Comparison of ENCODE assay signal across 11 cellular contexts in genomic region chr1:114263343-114263742, GRCh38.
DNase-seq lines count a peak whose midpoint lies in the region; ATAC-seq and TF ChIP-seq lines count a peak whose summit lies in the region.
"Had no signal": no experiment of that assay in that cellular context is flagged by ENCODE, and none has a peak within 500 bp of the region (broad histone marks: within the 10 kb centered on the region; RNA-seq: fewer than 3 reads in every experiment).

No MANE protein-coding gene starts in this region.

- no peak overlapping the region for H3K27ac Mint-ChIP-seq in activated T-cell treated with anti-CD3 and anti-CD28 coated beads, Interleukin-2, amount 50 U/mL, for 72 hours
- H3K27ac Mint-ChIP-seq in GM23338, result no peak overlapping the region
- H3K27ac Mint-ChIP-seq in activated CD4-positive, alpha-beta T cell treated with anti-CD3 and anti-CD28 coated beads, Interleukin-2, amount 10 ng/mL, durations not matched to agents 24 days and 14 days, result no peak overlapping the region
- H3K27ac Mint-ChIP-seq: dendritic cell treated with granulocyte-macrophage colony-stimulating factor and Interleukin-4, amounts not matched to agents 40 ng/mL and 50 ng/mL, for 4 days; T-cell had no signal

- H3K4me3 Mint-ChIP-seq in activated T-cell treated with anti-CD3 and anti-CD28 coated beads, Interleukin-2, amount 50 U/mL, for 72 hours, result no peak overlapping the region
- H3K4me3 Mint-ChIP-seq in GM23338, result no peak overlapping the region
- no peak overlapping the region for H3K4me3 Mint-ChIP-seq in activated CD4-positive, alpha-beta T cell treated with anti-CD3 and anti-CD28 coated beads, Interleukin-2, amount 10 ng/mL, durations not matched to agents 24 days and 14 days
- H3K4me3 Mint-ChIP-seq: dendritic cell treated with granulocyte-macrophage colony-stimulating factor and Interleukin-4, amounts not matched to agents 40 ng/mL and 50 ng/mL, for 4 days; T-cell had no signal

- H3K4me3 ChIP-seq in GM23338 (no peak overlapping the region), mesenchymal stem cell (ENCODE audit: insufficient read depth in 1 of 2, low read depth in 1 of 2, low read length in 2 of 2) (no peak overlapping the region), tibial nerve (no peak overlapping the region)
- H3K4me3 ChIP-seq: testis had no signal

- no peak for DNase-seq in activated T-cell treated with anti-CD3 and anti-CD28 coated beads, Interleukin-2, amount 50 U/mL, for 72 hours
- DNase-seq in activated T-cell treated with anti-CD3 and anti-CD28 coated beads for 4 hours (no peak), GM23338 (ENCODE audit: low spot score) (no peak), mesenchymal stem cell (no peak), globus pallidus (ENCODE audit: low spot score) (no peak), tibial nerve (ENCODE audit: low spot score in 2 of 2) (no peak)
- DNase-seq in activated CD4-positive, alpha-beta T cell treated with anti-CD3 and anti-CD28 coated beads, Interleukin-2, amount 10 ng/mL, durations not matched to agents 24 days and 14 days, result no peak
- DNase-seq: T-cell, testis had no signal

- no peak overlapping the region for H2BK15ac ChIP-seq in mesenchymal stem cell (ENCODE audit: low read depth, poor library complexity, severe bottlenecking)

- no peak for TF ChIP-seq POLR2A in tibial nerve (IDR thresholded peaks at IDR 0.05)

- no CpG with 5 or more reads among the region's 3 CpGs for WGBS in mesenchymal stem cell
- WGBS in tibial nerve, 2 donors, result 82 to 87% methylated on average over 3 of the region's 3 CpGs

- H3K27ac ChIP-seq in GM23338 (ENCODE audit: low read depth) (no peak overlapping the region), mesenchymal stem cell (ENCODE audit: low read length, poor library complexity, severe bottlenecking) (no peak overlapping the region), tibial nerve (no peak overlapping the region)
- H3K27ac ChIP-seq: testis had no signal

- no peaks in the 10 kb centered on the region for H3K79me2 ChIP-seq in GM23338 (replicated peaks; ENCODE audit: insufficient read depth)

- H2BK120ac ChIP-seq in mesenchymal stem cell (ENCODE audit: low read depth, low read length), result no peak overlapping the region

- H3K14ac ChIP-seq in mesenchymal stem cell (ENCODE audit: low read length in 2 of 2), result no peak overlapping the region

- H3K4ac ChIP-seq in mesenchymal stem cell (ENCODE audit: low read depth in 1 of 2, low read length in 2 of 2), result no peak overlapping the region

- H3K4me2 ChIP-seq in GM23338, result no peak overlapping the region
- H3K4me2 ChIP-seq in mesenchymal stem cell (ENCODE audit: low read length, poor library complexity, severe bottlenecking), result no peak overlapping the region

- no peaks in the 10 kb centered on the region for H3K4me1 Mint-ChIP-seq in activated T-cell treated with anti-CD3 and anti-CD28 coated beads, Interleukin-2, amount 50 U/mL, for 72 hours (ENCODE audit: low read depth)
- no peaks in the 10 kb centered on the region for H3K4me1 Mint-ChIP-seq in GM23338
- no peaks in the 10 kb centered on the region for H3K4me1 Mint-ChIP-seq in activated CD4-positive, alpha-beta T cell treated with anti-CD3 and anti-CD28 coated beads, Interleukin-2, amount 10 ng/mL, durations not matched to agents 24 days and 14 days
- H3K4me1 Mint-ChIP-seq: T-cell had no signal

- H3F3A ChIP-seq in GM23338 (replicated peaks; ENCODE audit: low read depth), result no peaks in the 10 kb centered on the region

- H3K27me3 ChIP-seq in GM23338 (ENCODE audit: insufficient read depth), result 0 out of 2 replicates have a peak, but pooled peaks cover 5% of the 10 kb centered on the region
- H3K27me3 ChIP-seq in mesenchymal stem cell (ENCODE audit: control insufficient read depth in 1 of 2, insufficient read depth in 1 of 2, low read length in 2 of 2), result peaks cover 31 to 84% of the 10 kb centered on the region in 2 experiments
- no peaks in the 10 kb centered on the region for H3K27me3 ChIP-seq in tibial nerve
- H3K27me3 ChIP-seq: testis had no signal

- H3K36me3 Mint-ChIP-seq in activated T-cell treated with anti-CD3 and anti-CD28 coated beads, Interleukin-2, amount 50 U/mL, for 72 hours (ENCODE audit: insufficient read depth in 2 of 2), result peaks cover 2% of the 10 kb centered on the region in 2 donors
- H3K36me3 Mint-ChIP-seq in GM23338 (ENCODE audit: low read depth), result no peaks in the 10 kb centered on the region
- H3K36me3 Mint-ChIP-seq in activated CD4-positive, alpha-beta T cell treated with anti-CD3 and anti-CD28 coated beads, Interleukin-2, amount 10 ng/mL, durations not matched to agents 24 days and 14 days (ENCODE audit: low read depth), result no peaks in the 10 kb centered on the region
- H3K36me3 Mint-ChIP-seq: T-cell had no signal

- H4K8ac ChIP-seq in mesenchymal stem cell (ENCODE audit: low read length), result no peak overlapping the region

- intact Hi-C loops in activated CD4-positive, alpha-beta T cell treated with anti-CD3 and anti-CD28 coated beads, Interleukin-2, amount 10 ng/mL, durations not matched to agents 24 days and 14 days (cut with micrococcal nuclease), result no loop called here

- no peak overlapping the region for H3K18ac ChIP-seq in mesenchymal stem cell (ENCODE audit: low read depth in 1 of 2, low read length in 2 of 2)

- H4K91ac ChIP-seq in mesenchymal stem cell (ENCODE audit: low read length), result no peak overlapping the region

- peaks cover 2% of the 10 kb centered on the region in 2 donors for H3K9me3 Mint-ChIP-seq in activated T-cell treated with anti-CD3 and anti-CD28 coated beads, Interleukin-2, amount 50 U/mL, for 72 hours
- no peaks in the 10 kb centered on the region; the same call in 2 of the 3 replicates for H3K9me3 Mint-ChIP-seq in GM23338
- peaks cover 8% of the 10 kb centered on the region for H3K9me3 Mint-ChIP-seq in activated CD4-positive, alpha-beta T cell treated with anti-CD3 and anti-CD28 coated beads, Interleukin-2, amount 10 ng/mL, durations not matched to agents 24 days and 14 days
- H3K9me3 Mint-ChIP-seq: dendritic cell treated with granulocyte-macrophage colony-stimulating factor and Interleukin-4, amounts not matched to agents 40 ng/mL and 50 ng/mL, for 4 days; T-cell had no signal

- H4K20me1 ChIP-seq in GM23338 (replicated peaks; ENCODE audit: insufficient read depth), result no peaks in the 10 kb centered on the region

- TF ChIP-seq CTCF in GM23338 (conservative IDR thresholded peaks at IDR 0.05; ENCODE audit: low read depth in 2 of 2) (no peak), tibial nerve (IDR thresholded peaks at IDR 0.05) (no peak)

- no peak overlapping the region for H2AK5ac ChIP-seq in mesenchymal stem cell (ENCODE audit: low read length, severe bottlenecking)

- H3K27me3 Mint-ChIP-seq in activated T-cell treated with anti-CD3 and anti-CD28 coated beads, Interleukin-2, amount 50 U/mL, for 72 hours (ENCODE audit: low read depth), result peaks cover 6% of the 10 kb centered on the region
- H3K27me3 Mint-ChIP-seq in GM23338 (ENCODE audit: insufficient read depth, low read depth, poor library complexity), result no peaks in the 10 kb centered on the region
- peaks cover 12% of the 10 kb centered on the region for H3K27me3 Mint-ChIP-seq in activated CD4-positive, alpha-beta T cell treated with anti-CD3 and anti-CD28 coated beads, Interleukin-2, amount 10 ng/mL, durations not matched to agents 24 days and 14 days

- no peaks in the 10 kb centered on the region for H3K79me1 ChIP-seq in mesenchymal stem cell (replicated peaks; ENCODE audit: low read length, poor library complexity, severe bottlenecking)

- no peak overlapping the region for H2BK12ac ChIP-seq in mesenchymal stem cell (ENCODE audit: low read length in 2 of 2)

- H3K4me1 ChIP-seq in GM23338 (ENCODE audit: insufficient read depth) (no peaks in the 10 kb centered on the region), mesenchymal stem cell (ENCODE audit: control insufficient read depth, insufficient read depth, low read depth, low read length) (peaks cover 2% of the 10 kb centered on the region), tibial nerve (no peaks in the 10 kb centered on the region)
- H3K4me1 ChIP-seq: testis had no signal

- H3K36me3 ChIP-seq in GM23338 (ENCODE audit: insufficient read depth), result no peaks in the 10 kb centered on the region
- H3K36me3 ChIP-seq in mesenchymal stem cell (ENCODE audit: control insufficient read depth in 1 of 2, insufficient read depth in 2 of 2, low read depth in 1 of 2, low read length in 2 of 2), result no peaks in the 10 kb centered on the region
- H3K36me3 ChIP-seq in tibial nerve, result no peaks in the 10 kb centered on the region

- H2AFZ ChIP-seq in GM23338 (0 out of 2 replicates have a peak overlapping the region, but pooled peaks have one; percentile 92), mesenchymal stem cell (ENCODE audit: low read depth, low read length) (no peak overlapping the region)

- no peaks in the 10 kb centered on the region for H3K9me3 ChIP-seq in mesenchymal stem cell (ENCODE audit: control insufficient read depth, low read length)
- no peaks in the 10 kb centered on the region for H3K9me3 ChIP-seq in tibial nerve
- H3K9me3 ChIP-seq: testis had no signal

- TF ChIP-seq EP300 in tibial nerve (IDR thresholded peaks at IDR 0.05), result no peak

- no peak overlapping the region for H3K23ac ChIP-seq in mesenchymal stem cell (ENCODE audit: low read length in 2 of 2)

- H3K9ac ChIP-seq in mesenchymal stem cell (ENCODE audit: low read length), result no peak overlapping the region

- H2BK5ac ChIP-seq in mesenchymal stem cell (ENCODE audit: low read depth, low read length, poor library complexity, severe bottlenecking), result no peak overlapping the region

- H3K9me2 ChIP-seq in GM23338 (ENCODE audit: insufficient read depth), result peaks cover 21% of the 10 kb centered on the region

- peak; percentile 22 to 74 for ATAC-seq in activated T-cell treated with anti-CD3 and anti-CD28 coated beads, Interleukin-2, amount 50 U/mL, for 72 hours (replicated peaks in 1 of 2)
- ATAC-seq in GM23338 (no peak), HG03175 (IDR thresholded peaks at IDR 0.05; ENCODE audit: unreplicated experiment) (peak; percentile 97)
- ATAC-seq: T-cell had no signal

TF ChIP-seq in GM23338, 12 proteins besides CTCF, POLR2A, EP300 and RAD21 (continues in another document):
- TF ChIP-seq STAT1 (IDR thresholded peaks at IDR 0.05; ENCODE audit: unreplicated experiment), result no peak
